14 cellular contexts compared by ENCODE assay signal in genomic region chr7:2350055-2350454, GRCh38. TPM values are rescaled to one million over a fixed set of nuclear protein-coding genes. Genes with fewer than 3 reads are reported as not detected.
DNase-seq lines count a peak whose midpoint lies in the region; ATAC-seq and TF ChIP-seq lines count a peak whose summit lies in the region.
"Had no signal": no experiment of that assay in that cellular context is flagged by ENCODE, and none has a peak within 500 bp of the region (broad histone marks: within the 10 kb centered on the region; RNA-seq: fewer than 3 reads in every experiment).

No MANE protein-coding gene starts in this region.

- no peaks in the 10 kb centered on the region for H3K36me3 ChIP-seq in neural progenitor cell
- H3K36me3 ChIP-seq in effector memory CD4-positive, alpha-beta T cell (ENCODE audit: control insufficient read depth, insufficient read depth, low read length) = no peaks in the 10 kb centered on the region

- H3K9ac ChIP-seq in neural progenitor cell = no peak overlapping the region

- H3K4me1 ChIP-seq in neural progenitor cell = peaks cover 7% of the 10 kb centered on the region
- peaks cover 5% of the 10 kb centered on the region for H3K4me1 ChIP-seq in effector memory CD4-positive, alpha-beta T cell (ENCODE audit: control insufficient read depth, insufficient read depth, low read length, poor library complexity, severe bottlenecking)

- no peak for DNase-seq in activated CD4-positive, alpha-beta memory T cell treated with anti-CD3 and anti-CD28 coated beads, Interleukin-2, amount 10 ng/mL, durations not matched to agents 7 days and 5 days
- no peak for DNase-seq in activated CD4-positive, alpha-beta memory T cell treated with anti-CD3 and anti-CD28 coated beads for 36 hours
- DNase-seq in neural progenitor cell (ENCODE audit: low spot score) (no peak), T-helper 2 cell (no peak)
- DNase-seq in NK-92 treated with Interleukin-12 subunit alpha and Interleukin-12 subunit beta, amount 100 ng/mL, for 24 hours (lab: John Stamatoyannopoulos, UW) = no peak
- DNase-seq in effector memory CD4-positive, alpha-beta T cell = no peak
- DNase-seq: Calu3; CD4-positive, CD25-positive, alpha-beta regulatory T cell; DMS 273 treated with DMSO at 0.1 percent for 48 hours had no signal

- no peak for ATAC-seq in HG03439 (IDR thresholded peaks at IDR 0.05; ENCODE audit: unreplicated experiment)
- ATAC-seq: GM12878, HCT116 had no signal

- H3K4me1 Mint-ChIP-seq in activated CD4-positive, alpha-beta memory T cell treated with anti-CD3 and anti-CD28 coated beads, Interleukin-2, amount 10 ng/mL, durations not matched to agents 7 days and 5 days = peaks cover 17% of the 10 kb centered on the region
- H3K4me1 Mint-ChIP-seq in activated CD4-positive, alpha-beta memory T cell treated with anti-CD3 and anti-CD28 coated beads for 36 hours (ENCODE audit: low read depth) = peaks cover 7% of the 10 kb centered on the region
- H3K4me1 Mint-ChIP-seq in brain (peaks cover 12% of the 10 kb centered on the region), neural progenitor cell (peaks cover 3% of the 10 kb centered on the region)

- peaks cover 55% of the 10 kb centered on the region for H3K79me2 ChIP-seq in neural progenitor cell (ENCODE audit: low read depth)

- H3K4me3 ChIP-seq in neural progenitor cell = no peak overlapping the region
- no peak overlapping the region for H3K4me3 ChIP-seq in effector memory CD4-positive, alpha-beta T cell (ENCODE audit: insufficient read depth, low read depth, low read length, poor library complexity, severe bottlenecking)
- H3K4me3 ChIP-seq: GM12878 had no signal

- H3K9me3 ChIP-seq in neural progenitor cell (ENCODE audit: low read depth) = no peaks in the 10 kb centered on the region
- H3K9me3 ChIP-seq in effector memory CD4-positive, alpha-beta T cell (ENCODE audit: control insufficient read depth, low read length) = no peaks in the 10 kb centered on the region

- no peaks in the 10 kb centered on the region for H3F3A ChIP-seq in neural progenitor cell (ENCODE audit: low read depth)

- H3K27me3 Mint-ChIP-seq in activated CD4-positive, alpha-beta memory T cell treated with anti-CD3 and anti-CD28 coated beads, Interleukin-2, amount 10 ng/mL, durations not matched to agents 7 days and 5 days = no peaks in the 10 kb centered on the region
- no peaks in the 10 kb centered on the region for H3K27me3 Mint-ChIP-seq in activated CD4-positive, alpha-beta memory T cell treated with anti-CD3 and anti-CD28 coated beads for 36 hours
- H3K27me3 Mint-ChIP-seq in brain = no peaks in the 10 kb centered on the region
- peaks cover 14% of the 10 kb centered on the region for H3K27me3 Mint-ChIP-seq in neural progenitor cell (ENCODE audit: insufficient read depth, low read depth)
- H3K27me3 Mint-ChIP-seq: CD4-positive, CD25-positive, alpha-beta regulatory T cell had no signal

- no peaks in the 10 kb centered on the region for H3K9me3 Mint-ChIP-seq in activated CD4-positive, alpha-beta memory T cell treated with anti-CD3 and anti-CD28 coated beads, Interleukin-2, amount 10 ng/mL, durations not matched to agents 7 days and 5 days
- no peaks in the 10 kb centered on the region for H3K9me3 Mint-ChIP-seq in activated CD4-positive, alpha-beta memory T cell treated with anti-CD3 and anti-CD28 coated beads for 36 hours
- H3K9me3 Mint-ChIP-seq in brain = no peaks in the 10 kb centered on the region
- no peaks in the 10 kb centered on the region for H3K9me3 Mint-ChIP-seq in neural progenitor cell
- H3K9me3 Mint-ChIP-seq: CD4-positive, CD25-positive, alpha-beta regulatory T cell had no signal

- peak overlapping the region; percentile 16 for H3K27ac Mint-ChIP-seq in activated CD4-positive, alpha-beta memory T cell treated with anti-CD3 and anti-CD28 coated beads, Interleukin-2, amount 10 ng/mL, durations not matched to agents 7 days and 5 days
- no peak overlapping the region for H3K27ac Mint-ChIP-seq in activated CD4-positive, alpha-beta memory T cell treated with anti-CD3 and anti-CD28 coated beads for 36 hours
- peak overlapping the region in 3 of 5 experiments; percentile 5 to 71 (median 25) for H3K27ac Mint-ChIP-seq in brain
- H3K27ac Mint-ChIP-seq in neural progenitor cell = peak overlapping the region; percentile 67

- no peak overlapping the region for H3K27ac ChIP-seq in neural progenitor cell
- no peak overlapping the region for H3K27ac ChIP-seq in effector memory CD4-positive, alpha-beta T cell (ENCODE audit: insufficient read depth, low read length, poor library complexity, severe bottlenecking)
- H3K27ac ChIP-seq: HL-60 had no signal

- peaks cover 1% of the 10 kb centered on the region for H4K20me1 ChIP-seq in neural progenitor cell (ENCODE audit: low read depth)

- TF ChIP-seq CTCF in brain (conservative IDR thresholded peaks at IDR 0.05) (no peak), neural progenitor cell (IDR thresholded peaks at IDR 0.05) (no peak)

- CTCF ChIA-PET in activated CD4-positive, alpha-beta memory T cell treated with anti-CD3 and anti-CD28 coated beads, Interleukin-2, amount 10 ng/mL, durations not matched to agents 7 days and 5 days (lab: Charles Lee) = no interaction called here
- CTCF ChIA-PET in activated CD4-positive, alpha-beta memory T cell treated with anti-CD3 and anti-CD28 coated beads for 36 hours (lab: Charles Lee) = no interaction called here

- H3K4me3 Mint-ChIP-seq in activated CD4-positive, alpha-beta memory T cell treated with anti-CD3 and anti-CD28 coated beads, Interleukin-2, amount 10 ng/mL, durations not matched to agents 7 days and 5 days = no peak overlapping the region
- H3K4me3 Mint-ChIP-seq in activated CD4-positive, alpha-beta memory T cell treated with anti-CD3 and anti-CD28 coated beads for 36 hours = no peak overlapping the region
- H3K4me3 Mint-ChIP-seq in brain (no peak overlapping the region), neural progenitor cell (no peak overlapping the region)

- POLR2A ChIA-PET in activated CD4-positive, alpha-beta memory T cell treated with anti-CD3 and anti-CD28 coated beads, Interleukin-2, amount 10 ng/mL, durations not matched to agents 7 days and 5 days (lab: Charles Lee) = no interaction called here
- POLR2A ChIA-PET in activated CD4-positive, alpha-beta memory T cell treated with anti-CD3 and anti-CD28 coated beads for 36 hours (lab: Charles Lee) = no interaction called here

- no peak overlapping the region for H2AFZ ChIP-seq in neural progenitor cell (replicated peaks)

- peaks cover 3% of the 10 kb centered on the region for H3K36me3 Mint-ChIP-seq in activated CD4-positive, alpha-beta memory T cell treated with anti-CD3 and anti-CD28 coated beads, Interleukin-2, amount 10 ng/mL, durations not matched to agents 7 days and 5 days (ENCODE audit: low read depth)
- no peaks in the 10 kb centered on the region for H3K36me3 Mint-ChIP-seq in activated CD4-positive, alpha-beta memory T cell treated with anti-CD3 and anti-CD28 coated beads for 36 hours
- H3K36me3 Mint-ChIP-seq in brain = no peaks in the 10 kb centered on the region
- H3K36me3 Mint-ChIP-seq in neural progenitor cell = no peaks in the 10 kb centered on the region
- H3K36me3 Mint-ChIP-seq: CD4-positive, CD25-positive, alpha-beta regulatory T cell had no signal

- H3K27me3 ChIP-seq in neural progenitor cell = no peaks in the 10 kb centered on the region
- no peaks in the 10 kb centered on the region for H3K27me3 ChIP-seq in effector memory CD4-positive, alpha-beta T cell (replicated peaks; ENCODE audit: control insufficient read depth, insufficient read depth, low read length, poor library complexity, severe bottlenecking)

- intact Hi-C loops in activated CD4-positive, alpha-beta memory T cell treated with anti-CD3 and anti-CD28 coated beads for 36 hours (cut with micrococcal nuclease) = loop anchor here (5.0 to 10.0 kb wide), 2 partner anchors 57 to 685 kb away; no protein-coding TSS in a partner anchor

- no peak overlapping the region for H3K4me2 ChIP-seq in neural progenitor cell

RNA-seq across cellular contexts. Expression of gene EIF3B, which starts 4.6 kb away (rescaled TPM):
- total RNA-seq in activated CD4-positive, alpha-beta memory T cell treated with anti-CD3 and anti-CD28 coated beads, Interleukin-2, amount 10 ng/mL, durations not matched to agents 7 days and 5 days = 100 to 1,000 TPM; 135 to 138 TPM
- total RNA-seq in activated CD4-positive, alpha-beta memory T cell treated with anti-CD3 and anti-CD28 coated beads for 36 hours = 100 to 1,000 TPM; 179 to 182 TPM
- polyA plus RNA-seq in brain (ENCODE audit: insufficient read depth, low read depth, low replicate concordance) = 120 TPM
- 146 and 167 TPM in 2 replicates for total RNA-seq in neural progenitor cell (ENCODE audit: low replicate concordance)

RNA-seq across cellular contexts. Expression of gene SNX8, which starts 35.8 kb away (rescaled TPM):
- total RNA-seq in activated CD4-positive, alpha-beta memory T cell treated with anti-CD3 and anti-CD28 coated beads, Interleukin-2, amount 10 ng/mL, durations not matched to agents 7 days and 5 days = 10 to 100 TPM; 22.4 to 26.8 TPM
- 10 to 100 TPM; 35.4 to 40.2 TPM for total RNA-seq in activated CD4-positive, alpha-beta memory T cell treated with anti-CD3 and anti-CD28 coated beads for 36 hours
- 23.5 TPM for polyA plus RNA-seq in brain (ENCODE audit: insufficient read depth, low read depth, low replicate concordance)
- 3.6 and 15.0 TPM in 2 replicates for total RNA-seq in neural progenitor cell (ENCODE audit: low replicate concordance)

RNA-seq across cellular contexts. Expression of gene CHST12, which starts 53.4 kb away (rescaled TPM):
- total RNA-seq in activated CD4-positive, alpha-beta memory T cell treated with anti-CD3 and anti-CD28 coated beads, Interleukin-2, amount 10 ng/mL, durations not matched to agents 7 days and 5 days = 10 to 100 TPM; 64.6 to 65.1 TPM
- total RNA-seq in activated CD4-positive, alpha-beta memory T cell treated with anti-CD3 and anti-CD28 coated beads for 36 hours = 1 to 10 TPM; 3.7 to 3.9 TPM
- 17.5 TPM for polyA plus RNA-seq in brain (ENCODE audit: insufficient read depth, low read depth, low replicate concordance)
- total RNA-seq in neural progenitor cell (ENCODE audit: low replicate concordance) = 0.43 and 7.2 TPM in 2 replicates
